In genomic region chr7:8742837-8743236, GRCh38 we compare ENCODE assay signal across 23 cellular contexts.
DNase-seq lines count a peak whose midpoint lies in the region; ATAC-seq, FAIRE-seq and TF ChIP-seq lines count a peak whose summit lies in the region.
"Had no signal": no experiment of that assay in that cellular context is flagged by ENCODE, and none has a peak within 500 bp of the region (broad histone marks: within the 10 kb centered on the region; RNA-seq: fewer than 3 reads in every experiment).

No MANE protein-coding gene starts in this region.

- POLR2A ChIA-PET in GM12878 (lab: Charles Lee), result no interaction called here

- H3K9me3 Mint-ChIP-seq in activated T-helper 17 cell treated with anti-CD3 and anti-CD28 coated beads, Interleukin-2, amount 50 U/mL, for 72 hours, result no peaks in the 10 kb centered on the region
- no peaks in the 10 kb centered on the region for H3K9me3 Mint-ChIP-seq in endodermal cell

- H3K27ac ChIP-seq in GM12878 (ENCODE audit: control insufficient read depth, insufficient read depth) (no peak overlapping the region), pancreas (no peak overlapping the region), endodermal cell (ENCODE audit: low read depth, low read length) (no peak overlapping the region)
- H3K27ac ChIP-seq: 22Rv1, BLaER1, C4-2B had no signal

- no peaks in the 10 kb centered on the region for H3K9me3 ChIP-seq in GM12878 (replicated peaks; ENCODE audit: control insufficient read depth, insufficient read depth, low read length)
- no peaks in the 10 kb centered on the region for H3K9me3 ChIP-seq in pancreas
- no peaks in the 10 kb centered on the region for H3K9me3 ChIP-seq in endodermal cell (ENCODE audit: control insufficient read depth, low read length)
- H3K9me3 ChIP-seq: BLaER1, Caco-2, HAP-1 had no signal

- no peaks in the 10 kb centered on the region for H3K4me1 Mint-ChIP-seq in activated T-helper 17 cell treated with anti-CD3 and anti-CD28 coated beads, Interleukin-2, amount 50 U/mL, for 72 hours
- no peaks in the 10 kb centered on the region for H3K4me1 Mint-ChIP-seq in endodermal cell
- H3K4me1 Mint-ChIP-seq: B cell; CD4-positive, CD25-positive, alpha-beta regulatory T cell had no signal

- no peaks in the 10 kb centered on the region for H4K20me1 ChIP-seq in GM12878 (ENCODE audit: control insufficient read depth, insufficient read depth)
- H4K20me1 ChIP-seq: BLaER1 had no signal

- no peaks in the 10 kb centered on the region for H3K79me2 ChIP-seq in GM12878 (ENCODE audit: control insufficient read depth, insufficient read depth, low read length)

- no peak for TF ChIP-seq RAD21 in GM12878 (IDR thresholded peaks at IDR 0.05; ENCODE audit: insufficient read depth, low read depth, low read length)

- H3K4me3 Mint-ChIP-seq in activated T-helper 17 cell treated with anti-CD3 and anti-CD28 coated beads, Interleukin-2, amount 50 U/mL, for 72 hours, result no peak overlapping the region
- no peak overlapping the region for H3K4me3 Mint-ChIP-seq in endodermal cell
- H3K4me3 Mint-ChIP-seq: B cell; CD4-positive, CD25-positive, alpha-beta regulatory T cell; CD8-positive, alpha-beta T cell; HFFc6 had no signal

- no peak for TF ChIP-seq EP300 in GM12878 (IDR thresholded peaks at IDR 0.05; ENCODE audit: borderline replicate concordance in 1 of 2, control insufficient read depth in 1 of 2, low read depth in 2 of 2, low read length in 2 of 2)

- SMC1A ChIA-PET in GM12878 (lab: Charles Lee; ENCODE audit: uncharacterized antibody, unreplicated experiment), result no interaction called here

- no peaks in the 10 kb centered on the region for H3K27me3 Mint-ChIP-seq in activated T-helper 17 cell treated with anti-CD3 and anti-CD28 coated beads, Interleukin-2, amount 50 U/mL, for 72 hours
- no peaks in the 10 kb centered on the region for H3K27me3 Mint-ChIP-seq in endodermal cell (ENCODE audit: insufficient read depth)
- H3K27me3 Mint-ChIP-seq: B cell; CD4-positive, CD25-positive, alpha-beta regulatory T cell had no signal

- H3K4me2 ChIP-seq in GM12878 (ENCODE audit: control insufficient read depth, insufficient read depth), result no peak overlapping the region
- H3K4me2 ChIP-seq: BLaER1 had no signal

- no TSS peak for BruUV-seq in GM12878 (replicated peaks; lab: Mats Ljungman, UMichigan)

- no peak overlapping the region for H3K4me3 ChIP-seq in GM12878
- H3K4me3 ChIP-seq in pancreas, result no peak overlapping the region
- H3K4me3 ChIP-seq in endodermal cell (ENCODE audit: low read length), result no peak overlapping the region
- H3K4me3 ChIP-seq: BLaER1, HAP-1 had no signal

- no peak overlapping the region for H3K27ac Mint-ChIP-seq in activated T-helper 17 cell treated with anti-CD3 and anti-CD28 coated beads, Interleukin-2, amount 50 U/mL, for 72 hours
- H3K27ac Mint-ChIP-seq in endodermal cell, result no peak overlapping the region
- H3K27ac Mint-ChIP-seq: B cell; CD4-positive, CD25-positive, alpha-beta regulatory T cell; CD8-positive, alpha-beta T cell; HFFc6 had no signal

- peak; percentile 75 for FAIRE-seq in GM12878 (lab: Jason Lieb, UNC)
- FAIRE-seq in islet of Langerhans (lab: Jason Lieb, UNC), result peak; percentile 60
- peak; percentile 65 for FAIRE-seq in pancreas (lab: Jason Lieb, UNC)
- FAIRE-seq: GM12892, H54 had no signal

- H3K27me3 ChIP-seq in GM12878 (replicated peaks in 1 of 2; ENCODE audit: control insufficient read depth in 2 of 2, insufficient read depth in 2 of 2, low read length in 1 of 2) (no peaks in the 10 kb centered on the region), pancreas (no peaks in the 10 kb centered on the region), endodermal cell (ENCODE audit: control insufficient read depth, insufficient read depth, low read length, poor library complexity, severe bottlenecking) (no peaks in the 10 kb centered on the region)
- H3K27me3 ChIP-seq: BLaER1 had no signal

- in situ Hi-C loops in GM12878 (cut with MboI), result no loop called here

- H3K9ac ChIP-seq in GM12878 (ENCODE audit: control insufficient read depth, insufficient read depth, low read length) (no peak overlapping the region), endodermal cell (ENCODE audit: extremely low read depth, low read length, poor library complexity, severe bottlenecking) (no peak overlapping the region)
- H3K9ac ChIP-seq: BLaER1 had no signal

- WGBS in GM12878 (ENCODE audit: insufficient coverage, insufficient replicate concordance, low lambda C conversion rate, missing lambda C conversion rate), result 68% methylated on average over 2 of the region's 2 CpGs
- 55 to 56% methylated on average over 2 of the region's 2 CpGs for WGBS in pancreas, 2 donors
- whole genome bisulfite sequencing in endodermal cell (ENCODE audit: insufficient coverage in 1 of 2, insufficient read length in 1 of 2), 2 experiments, result 100% methylated on average over 2 of the region's 2 CpGs; no CpG with 5 or more reads in 1 of the 2 experiments

- no peaks in the 10 kb centered on the region for H3K4me1 ChIP-seq in GM12878 (ENCODE audit: control insufficient read depth, insufficient read depth, low read length)
- H3K4me1 ChIP-seq in pancreas, result no peaks in the 10 kb centered on the region
- H3K4me1 ChIP-seq in endodermal cell (ENCODE audit: control insufficient read depth, insufficient read depth, low read length), result no peaks in the 10 kb centered on the region
- H3K4me1 ChIP-seq: HAP-1 had no signal

- TF ChIP-seq POLR2A in GM12878 (IDR thresholded peaks at IDR 0.05; ENCODE audit: low read depth, low read length), result no peak

- TF ChIP-seq CTCF in GM12878 (IDR thresholded peaks at IDR 0.05 in 2 of 3, conservative IDR thresholded peaks at IDR 0.05 in 1 of 3; ENCODE audit: control insufficient read depth in 2 of 3, extremely low read depth in 1 of 3, insufficient read depth in 1 of 3, low read depth in 3 of 3, low read length in 3 of 3), result no peak
- TF ChIP-seq CTCF in pancreas (IDR thresholded peaks at IDR 0.05), result no peak
- no peak for TF ChIP-seq CTCF in endodermal cell (conservative IDR thresholded peaks at IDR 0.05)

- intact Hi-C loops in GM12878 (cut with micrococcal nuclease; ENCODE audit: unreplicated experiment), result no loop called here
- intact Hi-C loops in pancreas (cut with DNase I), result no loop called here

- ATAC-seq in GM12878 (no peak), pancreas (no peak)
- no peak for ATAC-seq in activated T-helper 17 cell treated with anti-CD3 and anti-CD28 coated beads, Interleukin-2, amount 50 U/mL, for 72 hours (replicated peaks)
- ATAC-seq: CD8-positive, alpha-beta T cell had no signal

- CTCF ChIA-PET in GM12878 (lab: Yijun Ruan, JAX), result no interaction called here

- H3K36me3 ChIP-seq in GM12878 (ENCODE audit: control insufficient read depth in 2 of 2, insufficient read depth in 2 of 2, low read length in 1 of 2) (no peaks in the 10 kb centered on the region), pancreas (no peaks in the 10 kb centered on the region), endodermal cell (ENCODE audit: control insufficient read depth, insufficient read depth, low read length) (no peaks in the 10 kb centered on the region)
- H3K36me3 ChIP-seq: BLaER1, HAP-1 had no signal

- H2AFZ ChIP-seq in GM12878 (ENCODE audit: control insufficient read depth, low read depth, low read length), result no peak overlapping the region

- RAD21 ChIA-PET in GM12878 (lab: Charles Lee; ENCODE audit: unreplicated experiment), result no interaction called here

- no peaks in the 10 kb centered on the region for H3K36me3 Mint-ChIP-seq in activated T-helper 17 cell treated with anti-CD3 and anti-CD28 coated beads, Interleukin-2, amount 50 U/mL, for 72 hours (ENCODE audit: low read depth)
- no peaks in the 10 kb centered on the region for H3K36me3 Mint-ChIP-seq in endodermal cell (ENCODE audit: low read depth)
- H3K36me3 Mint-ChIP-seq: CD4-positive, CD25-positive, alpha-beta regulatory T cell; CD8-positive, alpha-beta T cell had no signal

- DNase-seq in DMS53 (lab: John Stamatoyannopoulos, UW) (peak; percentile 23), DMS53 treated with DMSO at 0.1 percent for 48 hours (lab: John Stamatoyannopoulos, UW; ENCODE audit: unreplicated experiment) (no peak), GM12878 (ENCODE audit: low read depth, low spot score) (no peak), pancreas (no peak), NCI-H526 treated with DMSO at 0.1 percent for 48 hours (lab: John Stamatoyannopoulos, UW) (no peak), endodermal cell (no peak)
- DNase-seq: CD4-positive, CD25-positive, alpha-beta regulatory T cell; CD8-positive, alpha-beta T cell; DMS153; DMS79 treated with DMSO at 0.1 percent for 48 hours; GF-D8; GOT3; HFFc6 had no signal

TF ChIP-seq in GM12878, 131 proteins besides CTCF, POLR2A, EP300 and RAD21 (continues in another document):
- TF ChIP-seq ZBED1 (IDR thresholded peaks at IDR 0.05; ENCODE audit: borderline replicate concordance), result no peak
- no peak for TF ChIP-seq RBBP5 (conservative IDR thresholded peaks at IDR 0.05)
- no peak for TF ChIP-seq HSF1 (IDR thresholded peaks at IDR 0.05; ENCODE audit: low read depth, low read length)
- no peak for TF ChIP-seq ZZZ3 (IDR thresholded peaks at IDR 0.05; ENCODE audit: control insufficient read depth, insufficient read length, low read depth)
- no peak for TF ChIP-seq HDAC2 (IDR thresholded peaks at IDR 0.05)
- TF ChIP-seq CBX5 (IDR thresholded peaks at IDR 0.05; ENCODE audit: low read depth), result no peak
- no peak for TF ChIP-seq MLLT1 (IDR thresholded peaks at IDR 0.05)
- no peak for TF ChIP-seq NRF1 (conservative IDR thresholded peaks at IDR 0.05; ENCODE audit: low read depth, low read length)
- no peak for TF ChIP-seq SREBF1 (IDR thresholded peaks at IDR 0.05; ENCODE audit: low read length)
